ENCODE assay signal across 1 cellular context in genomic region chr2:11764920-11765319, GRCh38.
TF ChIP-seq lines count a peak whose summit lies in the region.

No MANE protein-coding gene starts in this region.

TF ChIP-seq in K562, 482 proteins besides CTCF, POLR2A, EP300 and RAD21:
- TF ChIP-seq POLR2G (IDR thresholded peaks at IDR 0.05; ENCODE audit: low read depth, low read length) (0 out of 2 replicates have a peak, but pooled peaks have one; percentile 17), NR2C1 (IDR thresholded peaks at IDR 0.05) (no peak), NR2C1 (tag; IDR thresholded peaks at IDR 0.05) (no peak), SREBF1 (IDR thresholded peaks at IDR 0.05; ENCODE audit: borderline replicate concordance, low read depth, low read length) (no peak)
